In the genomic region with DNA sequence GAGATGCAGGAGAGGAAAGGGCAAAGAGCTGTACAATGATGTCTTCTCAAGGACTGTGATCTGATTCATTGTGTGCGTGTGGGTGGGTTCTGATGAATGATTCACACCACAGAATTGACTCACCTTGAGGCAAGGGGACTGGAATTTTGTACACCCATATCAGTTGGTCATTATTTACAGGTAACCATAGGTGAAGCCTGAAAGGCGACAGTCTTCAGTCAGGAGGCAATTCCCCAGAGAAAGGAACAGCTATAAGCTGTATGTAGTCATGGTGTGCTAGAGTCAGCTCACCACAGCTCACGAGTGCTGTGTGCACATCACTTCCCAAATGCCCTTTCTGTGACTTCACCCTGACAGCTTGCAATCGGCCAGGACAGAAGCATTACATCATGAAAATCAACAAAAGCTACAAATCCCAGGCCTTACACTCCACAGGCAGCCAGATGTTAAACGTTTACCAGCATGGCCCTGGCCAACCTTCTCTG, we compare ENCODE assay signal across 10 cellular contexts.
DNase-seq lines count a peak whose midpoint lies in the region; ATAC-seq and TF ChIP-seq lines count a peak whose summit lies in the region.
"Had no signal": no experiment of that assay in that cellular context is flagged by ENCODE, and none has a peak within 500 bp of the region (broad histone marks: within the 10 kb centered on the region; RNA-seq: fewer than 3 reads in every experiment).

No MANE protein-coding gene starts in this region.

- H3K27me3 Mint-ChIP-seq in activated naive CD4-positive, alpha-beta T cell treated with anti-CD3 and anti-CD28 coated beads for 36 hours (ENCODE audit: low read depth): peaks cover 7% of the 10 kb centered on the region
- peaks cover 15% of the 10 kb centered on the region for H3K27me3 Mint-ChIP-seq in type B pancreatic cell

- H3K27ac ChIP-seq in OCI-LY7 (ENCODE audit: low read depth, low read length, poor library complexity, severe bottlenecking) (no peak overlapping the region), psoas muscle (no peak overlapping the region)

- H3K27ac Mint-ChIP-seq in activated naive CD4-positive, alpha-beta T cell treated with anti-CD3 and anti-CD28 coated beads for 36 hours: peak overlapping the region; percentile 1
- H3K27ac Mint-ChIP-seq in type B pancreatic cell: peak overlapping the region; percentile 61

- peaks cover 20% of the 10 kb centered on the region for H3K4me1 Mint-ChIP-seq in activated naive CD4-positive, alpha-beta T cell treated with anti-CD3 and anti-CD28 coated beads for 36 hours (ENCODE audit: low read depth)
- peaks cover 8% of the 10 kb centered on the region for H3K4me1 Mint-ChIP-seq in type B pancreatic cell (ENCODE audit: unreplicated experiment)
- H3K4me1 Mint-ChIP-seq: CD4-positive, CD25-positive, alpha-beta regulatory T cell had no signal

- H3K9me3 ChIP-seq in OCI-LY7 (ENCODE audit: low read length): no peaks in the 10 kb centered on the region
- H3K9me3 ChIP-seq in psoas muscle: no peaks in the 10 kb centered on the region

- TF ChIP-seq CTCF in fibroblast of villous mesenchyme (IDR thresholded peaks at IDR 0.05; ENCODE audit: insufficient read depth, low read depth, low read length) (no peak), type B pancreatic cell (conservative IDR thresholded peaks at IDR 0.05) (no peak), OCI-LY7 (conservative IDR thresholded peaks at IDR 0.05; ENCODE audit: low read length) (no peak), psoas muscle (IDR thresholded peaks at IDR 0.05) (no peak)

- DNase-seq in activated naive CD4-positive, alpha-beta T cell treated with anti-CD3 and anti-CD28 coated beads for 36 hours: peak; percentile 72
- no peak for DNase-seq in activated naive CD4-positive, alpha-beta T cell (lab: John Stamatoyannopoulos, UW)
- peak; percentile 55 to 79 for DNase-seq in SHP77 (lab: John Stamatoyannopoulos, UW)
- DNase-seq in fibroblast of villous mesenchyme (ENCODE audit: low read depth): peak; percentile 63
- no peak for DNase-seq in type B pancreatic cell (ENCODE audit: extremely low spot score, unreplicated experiment)
- no peak for DNase-seq in OCI-LY7 (ENCODE audit: low spot score)
- DNase-seq in D341Med (ENCODE audit: low spot score): no peak
- DNase-seq in psoas muscle: no peak
- DNase-seq: activated effector memory CD4-positive, alpha-beta T cell treated with Interleukin-2 at 50 U/mL for 16 hours; CD4-positive, CD25-positive, alpha-beta regulatory T cell had no signal

- H2AFZ ChIP-seq in OCI-LY7 (ENCODE audit: low read length): no peak overlapping the region

- H4K20me1 ChIP-seq in OCI-LY7 (ENCODE audit: insufficient read depth, low read length): no peaks in the 10 kb centered on the region

- no peak overlapping the region for H3K4me2 ChIP-seq in OCI-LY7 (ENCODE audit: low read length)

- 62 to 70% (median 66%) methylated on average over 5 of the region's 5 CpGs for WGBS in psoas muscle, 3 donors

- H3K4me3 Mint-ChIP-seq in activated naive CD4-positive, alpha-beta T cell treated with anti-CD3 and anti-CD28 coated beads for 36 hours: no peak overlapping the region
- no peak overlapping the region for H3K4me3 Mint-ChIP-seq in type B pancreatic cell
- H3K4me3 Mint-ChIP-seq: CD4-positive, CD25-positive, alpha-beta regulatory T cell had no signal

- H3K4me1 ChIP-seq in OCI-LY7 (ENCODE audit: insufficient read depth, low read length, poor library complexity, severe bottlenecking) (no peaks in the 10 kb centered on the region), psoas muscle (no peaks in the 10 kb centered on the region)

- POLR2A ChIA-PET in OCI-LY7 (lab: Charles Lee): no interaction called here

- no peaks in the 10 kb centered on the region for H3K9me3 Mint-ChIP-seq in activated naive CD4-positive, alpha-beta T cell treated with anti-CD3 and anti-CD28 coated beads for 36 hours
- no peaks in the 10 kb centered on the region for H3K9me3 Mint-ChIP-seq in type B pancreatic cell

- no peak overlapping the region for H3K4me3 ChIP-seq in fibroblast of villous mesenchyme (ENCODE audit: low read depth, low read length)
- H3K4me3 ChIP-seq in OCI-LY7 (ENCODE audit: low read depth, low read length, poor library complexity, severe bottlenecking): no peak overlapping the region
- no peak overlapping the region for H3K4me3 ChIP-seq in psoas muscle

- H3K79me2 ChIP-seq in OCI-LY7 (ENCODE audit: insufficient read depth, low read depth, low read length): no peaks in the 10 kb centered on the region

- no peaks in the 10 kb centered on the region for H3K27me3 ChIP-seq in psoas muscle (ENCODE audit: insufficient read depth in 3 of 3, low read length in 2 of 3)

- ATAC-seq in psoas muscle: no peak

- H3K36me3 ChIP-seq in OCI-LY7 (ENCODE audit: insufficient read depth, low read length) (no peaks in the 10 kb centered on the region), psoas muscle (ENCODE audit: insufficient read depth in 1 of 2, low read depth in 1 of 2) (no peaks in the 10 kb centered on the region)

- no peaks in the 10 kb centered on the region for H3K9me2 ChIP-seq in OCI-LY7 (ENCODE audit: insufficient read depth, low read length)

- H3K36me3 Mint-ChIP-seq in activated naive CD4-positive, alpha-beta T cell treated with anti-CD3 and anti-CD28 coated beads for 36 hours (ENCODE audit: low read depth): no peaks in the 10 kb centered on the region
- H3K36me3 Mint-ChIP-seq in type B pancreatic cell: no peaks in the 10 kb centered on the region
- H3K36me3 Mint-ChIP-seq: CD4-positive, CD25-positive, alpha-beta regulatory T cell had no signal

- CTCF ChIA-PET in activated naive CD4-positive, alpha-beta T cell treated with anti-CD3 and anti-CD28 coated beads for 36 hours (lab: Charles Lee): interaction anchor here (1.8 to 2.4 kb wide), 2 partner anchors 9 to 13 kb away, joined by 8 to 10 read pairs; no protein-coding TSS in a partner anchor
- CTCF ChIA-PET in OCI-LY7 (lab: Charles Lee; ENCODE audit: unreplicated experiment): no interaction called here

- no TSS peak for BruUV-seq in OCI-LY7 (replicated peaks; lab: Mats Ljungman, UMichigan)

- intact Hi-C loops in activated naive CD4-positive, alpha-beta T cell treated with anti-CD3 and anti-CD28 coated beads for 36 hours (cut with micrococcal nuclease): loop anchor here (1.0 kb wide), 1 partner anchor 8 kb away; no protein-coding TSS in a partner anchor
- intact Hi-C loops in OCI-LY7 (cut with micrococcal nuclease; ENCODE audit: unreplicated experiment): no loop called here
- intact Hi-C loops in psoas muscle (cut with DNase I): no loop called here

Comparison
In these comparisons a context has a peak if more than half of its experiments do, and no peak if none do; other contexts are left out.
1. DNase-seq: peak in activated naive CD4-positive, alpha-beta T cell treated with anti-CD3 and anti-CD28 coated beads for 36 hours (single experiment), SHP77 (2 of 2) and fibroblast of villous mesenchyme (single experiment); none in activated naive CD4-positive, alpha-beta T cell (0 of 4), type B pancreatic cell (single experiment), OCI-LY7 (single experiment), D341Med (single experiment) and psoas muscle (0 of 2).